In genomic region chr11:95074806-95075563, GRCh38 we compare ENCODE assay signal across 12 cellular contexts. TPM values are rescaled to one million over a fixed set of nuclear protein-coding genes. Genes with fewer than 3 reads are reported as not detected.
DNase-seq lines count a peak whose midpoint lies in the region; ATAC-seq and TF ChIP-seq lines count a peak whose summit lies in the region.
"Had no signal": no experiment of that assay in that cellular context is flagged by ENCODE, and none has a peak within 500 bp of the region (broad histone marks: within the 10 kb centered on the region; RNA-seq: fewer than 3 reads in every experiment).

No MANE protein-coding gene starts in this region.

- peaks cover 27 to 55% of the 10 kb centered on the region in 2 donors for H3K4me1 ChIP-seq in thoracic aorta (ENCODE audit: control insufficient read depth in 1 of 2, low read depth in 2 of 2)

- H3K27ac ChIP-seq in brain microvascular endothelial cell: peak overlapping the region; percentile 19
- H3K27ac ChIP-seq in thoracic aorta: peak overlapping the region; percentile 16 to 33
- H3K27ac ChIP-seq: 22Rv1 had no signal

- peak; percentile 28 for DNase-seq in DMS 273 (lab: John Stamatoyannopoulos, UW; ENCODE audit: unreplicated experiment)
- DNase-seq in DMS 273 treated with DMSO at 0.1 percent for 48 hours (lab: John Stamatoyannopoulos, UW): no peak
- no peak for DNase-seq in brain microvascular endothelial cell
- DNase-seq in kidney tubule cell (ENCODE audit: low spot score): peak; percentile 68
- no peak for DNase-seq in thoracic aorta (ENCODE audit: low spot score)
- no peak for DNase-seq in KBM-7
- DNase-seq in NCI-H226: no peak
- DNase-seq: NCI-H1930 had no signal

- no peak overlapping the region for H3K4me3 ChIP-seq in brain microvascular endothelial cell (ENCODE audit: low read depth, low read length)
- no peak overlapping the region for H3K4me3 ChIP-seq in thoracic aorta

- ATAC-seq in thoracic aorta (ENCODE audit: insufficient number of reproducible peaks, low FRiP score, low read depth) (no peak), HG02623 (IDR thresholded peaks at IDR 0.05; ENCODE audit: unreplicated experiment) (no peak)

- H3K36me3 ChIP-seq in brain microvascular endothelial cell (replicated peaks) (no peaks in the 10 kb centered on the region), thoracic aorta (no peaks in the 10 kb centered on the region)

- H3K27me3 ChIP-seq in brain microvascular endothelial cell (replicated peaks): no peaks in the 10 kb centered on the region
- H3K27me3 ChIP-seq in thoracic aorta (replicated peaks; ENCODE audit: insufficient read depth): no peaks in the 10 kb centered on the region

- H3K9me3 ChIP-seq in thoracic aorta: no peaks in the 10 kb centered on the region

- in situ Hi-C loops in brain microvascular endothelial cell (cut with HindIII; ENCODE audit: low pct_ligation_motif_present, low sequenced_read_pairs) (no loop called here), KBM-7 (cut with MboI; ENCODE audit: low pct_unique_long_range_greater_than_20kb, low sequenced_read_pairs) (no loop called here)

- TF ChIP-seq CTCF in brain microvascular endothelial cell (IDR thresholded peaks at IDR 0.05; ENCODE audit: low read depth, low read length, missing control alignments): no peak
- TF ChIP-seq CTCF in thoracic aorta (IDR thresholded peaks at IDR 0.05): no peak

RNA-seq across cellular contexts. Expression of gene SRSF8, which starts 8.3 kb away (rescaled TPM):
- total RNA-seq in thoracic aorta: 10 to 100 TPM; 25.6 to 39.9 TPM

RNA-seq across cellular contexts. Expression of gene ENDOD1, which starts 14.7 kb away (rescaled TPM):
- 100 to 1,000 TPM in 1 of 2 donors, 10 to 100 TPM in 1; 86.9 to 155 TPM for total RNA-seq in thoracic aorta

RNA-seq across cellular contexts. Expression of gene KDM4F, which starts 25.8 kb away (rescaled TPM):
- total RNA-seq in thoracic aorta: not detected
- total RNA-seq: mononuclear cell; T-helper 1 cell treated with Interleukin-12 subunit alpha and Interleukin-12 subunit beta and Interleukin-4 antibody, amounts not matched to agents 30 ng/mL and 1 ng/mL, for 36 hours had no signal

RNA-seq across cellular contexts. Expression of gene KDM4E, which starts 49.9 kb away (rescaled TPM):
- not detected for total RNA-seq in thoracic aorta
- total RNA-seq: mononuclear cell; T-helper 1 cell treated with Interleukin-12 subunit alpha and Interleukin-12 subunit beta and Interleukin-4 antibody, amounts not matched to agents 30 ng/mL and 1 ng/mL, for 36 hours had no signal

Comparison
In these comparisons a context has a peak if more than half of its experiments do, and no peak if none do; other contexts are left out.
1. DNase-seq: peak in DMS 273 (single experiment) and kidney tubule cell (single experiment); none in DMS 273 treated with DMSO at 0.1 percent for 48 hours (single experiment), brain microvascular endothelial cell (single experiment), thoracic aorta (single experiment), KBM-7 (single experiment) and NCI-H226 (single experiment).